Comparison of ENCODE assay signal across 8 cellular contexts in genomic region chr11:63212742-63213141, GRCh38. TPM values are rescaled to one million over a fixed set of nuclear protein-coding genes. Genes with fewer than 3 reads are reported as not detected.
DNase-seq lines count a peak whose midpoint lies in the region; ATAC-seq and TF ChIP-seq lines count a peak whose summit lies in the region.

No MANE protein-coding gene starts in this region.

- H3K27me3 ChIP-seq in BJ (ENCODE audit: control insufficient read depth, insufficient read depth, low read length) (no peaks in the 10 kb centered on the region), SK-N-SH (ENCODE audit: insufficient read depth) (peaks cover 6% of the 10 kb centered on the region; the same call in 1 of the 2 replicates), MG63 (no peaks in the 10 kb centered on the region)

- CTCF ChIA-PET in BJ (lab: Yijun Ruan, JAX) (interaction anchor here (0.6 to 1.8 kb wide), 4 partner anchors 52 to 306 kb away, joined by 3 to 16 read pairs (median 4); no protein-coding TSS in a partner anchor), SK-N-SH (lab: Yijun Ruan, JAX) (interaction anchor here (0.7 to 2.5 kb wide), 9 partner anchors 14 to 338 kb away, joined by 3 to 18 read pairs (median 4); partner anchors contain the start of gene SLC22A24)

- H3K4me1 ChIP-seq in SK-N-SH (ENCODE audit: control insufficient read depth in 1 of 2, insufficient read depth in 2 of 2, low read depth in 1 of 2, low read length in 1 of 2) = no peaks in the 10 kb centered on the region

- no peak overlapping the region for H2AFZ ChIP-seq in SK-N-SH (ENCODE audit: low read depth)

- TF ChIP-seq CTCF in BJ (IDR thresholded peaks at IDR 0.05; ENCODE audit: insufficient read depth, low read depth, low read length) = peak; percentile 50
- TF ChIP-seq CTCF in GM12875 (IDR thresholded peaks at IDR 0.05; ENCODE audit: borderline replicate concordance, insufficient read depth, low read depth, low read length) = peak; percentile 37; the same call in 1 of the 2 replicates
- TF ChIP-seq CTCF in SK-N-SH (IDR thresholded peaks at IDR 0.05) = peak; percentile 76

- POLR2A ChIA-PET in BJ (lab: Charles Lee) = no interaction called here
- POLR2A ChIA-PET in SK-N-SH (lab: Yijun Ruan, JAX) = no interaction called here

- H3K9me2 ChIP-seq in SK-N-SH = no peaks in the 10 kb centered on the region

- no peak overlapping the region for H3K9ac ChIP-seq in SK-N-SH

- no peaks in the 10 kb centered on the region for H4K20me1 ChIP-seq in SK-N-SH (ENCODE audit: insufficient read depth)

- no peaks in the 10 kb centered on the region for H3K79me2 ChIP-seq in SK-N-SH (ENCODE audit: insufficient read depth)

- no peak for TF ChIP-seq EP300 in SK-N-SH (IDR thresholded peaks at IDR 0.05; ENCODE audit: borderline replicate concordance in 1 of 2, low read depth in 1 of 2, low read length in 1 of 2)

- no peak overlapping the region for H3K4me2 ChIP-seq in SK-N-SH

- no peaks in the 10 kb centered on the region for H3K36me3 ChIP-seq in BJ (ENCODE audit: control insufficient read depth, insufficient read depth, low read length)
- no peaks in the 10 kb centered on the region for H3K36me3 ChIP-seq in SK-N-SH (replicated peaks in 1 of 2; ENCODE audit: control insufficient read depth in 1 of 2, insufficient read depth in 2 of 2, low read length in 1 of 2)
- H3K36me3 ChIP-seq in MG63 = no peaks in the 10 kb centered on the region

- H3K9me3 ChIP-seq in SK-N-SH = no peaks in the 10 kb centered on the region
- H3K9me3 ChIP-seq in MG63 = no peaks in the 10 kb centered on the region

- DNase-seq in BJ (ENCODE audit: low read depth) = no peak
- DNase-seq in SK-N-SH = peak; percentile 23
- peak; percentile 24 for DNase-seq in germinal center (ENCODE audit: low spot score)
- DNase-seq in MG63 = no peak

- H3K4me3 ChIP-seq in BJ (ENCODE audit: low read depth, low read length) (no peak overlapping the region), GM12875 (ENCODE audit: low read depth, low read length) (no peak overlapping the region), SK-N-SH (ENCODE audit: low read depth in 2 of 2, low read length in 1 of 2) (no peak overlapping the region), MG63 (no peak overlapping the region)

- H3F3A ChIP-seq in SK-N-SH (replicated peaks; ENCODE audit: insufficient read depth) = no peaks in the 10 kb centered on the region

- TF ChIP-seq RAD21 in SK-N-SH (IDR thresholded peaks at IDR 0.05; ENCODE audit: low read length) = peak; percentile 71

- ATAC-seq in HG02973 (IDR thresholded peaks at IDR 0.05; ENCODE audit: unreplicated experiment) = no peak
- ATAC-seq in HG03342 (IDR thresholded peaks at IDR 0.05; ENCODE audit: unreplicated experiment) = no peak
- no peak for ATAC-seq in GM18870 (IDR thresholded peaks at IDR 0.05; ENCODE audit: unreplicated experiment)

- H3K27ac ChIP-seq in SK-N-SH (ENCODE audit: low read depth in 2 of 2, low read length in 1 of 2) = no peak overlapping the region

- WGBS in SK-N-SH (ENCODE audit: low lambda C conversion rate) = 0% methylated on average over 2 of the region's 2 CpGs

TF ChIP-seq in SK-N-SH, 30 proteins besides CTCF, POLR2A, EP300 and RAD21:
- TF ChIP-seq TCF12 (IDR thresholded peaks at IDR 0.05) (no peak), SMC3 (IDR thresholded peaks at IDR 0.05; ENCODE audit: low read depth, low read length) (peak; percentile 59), SIN3A (IDR thresholded peaks at IDR 0.05; ENCODE audit: borderline replicate concordance, low read depth, low read length) (no peak)

RNA-seq across cellular contexts. Expression of gene SLC22A25, which starts 30.7 kb away (rescaled TPM):
- polyA plus RNA-seq in BJ (2011; rRNA removed) = not detected in 2 replicates
- not detected in 2 replicates for polyA minus RNA-seq in BJ (2011; rRNA and poly(A)+ RNA removed)
- polyA plus RNA-seq in SK-N-SH (2012; rRNA removed) = not detected in 2 replicates
- polyA plus RNA-seq in SK-N-SH (2012; cell fraction: cytosol; rRNA removed) = 0.03 TPM in 1 of 2 replicates, not detected in the other
- polyA plus RNA-seq in SK-N-SH (2012; cell fraction: nucleus; rRNA removed) = not detected in 2 replicates
- total RNA-seq in MG63 (2014; rRNA removed; shearing (Covaris generic); ENCODE audit: low replicate concordance) = not detected in 2 replicates

Comparison
In these comparisons a context has a peak if more than half of its experiments do, and no peak if none do; other contexts are left out.
1. DNase-seq: peak in SK-N-SH (single experiment) and germinal center (single experiment); none in BJ (single experiment) and MG63 (single experiment).
2. Peak in every context shown above with its lines, with median percentiles within 50 percentile points of each other: CTCF ChIP-seq.